Comparison of ENCODE assay signal across 29 cellular contexts in genomic region chr5:160646033-160646432, GRCh38.
"Had no signal": no experiment of that assay in that cellular context is flagged by ENCODE, and none has a peak within 500 bp of the region (broad histone marks: within the 10 kb centered on the region; RNA-seq: fewer than 3 reads in every experiment).

No MANE protein-coding gene starts in this region.

- H3K27me3 ChIP-seq: stomach, suprapubic skin, testis, thyroid gland, tibial artery, tibial nerve, transverse colon, upper lobe of left lung, upper lobe of right lung, uterus, vagina had no signal

- FAIRE-seq: urothelium cell line had no signal

- H3K36me3 ChIP-seq: stomach, suprapubic skin, thoracic aorta, thyroid gland, tibial artery, tibial nerve, transverse colon, upper lobe of left lung, upper lobe of right lung, uterus, vagina had no signal

- H3K4me1 Mint-ChIP-seq: stimulated activated effector memory CD8-positive, alpha-beta T cell treated with anti-CD3 and anti-CD28 coated beads, Interleukin-12 subunit alpha, Interleukin-12 subunit beta, amount 100 ng/mL, for 72 hours; stimulated activated memory B cell treated with anti-CD40 and anti-IgM and Interleukin-4, amounts not matched to agents 10 μg/mL and 1 μg/mL and 100 μg/mL, for 72 hours; stimulated activated naive B cell treated with anti-CD40 and anti-IgM and Interleukin-4, amounts not matched to agents 10 μg/mL and 1 μg/mL and 100 μg/mL, for 72 hours; stimulated activated naive CD8-positive, alpha-beta T cell treated with anti-CD3 and anti-CD28 coated beads, Interleukin-15, amount 100 ng/mL, for 72 hours had no signal

- H3K27ac ChIP-seq: stomach, suprapubic skin, testis, thoracic aorta, thyroid gland, tibial artery, tibial nerve, transverse colon, upper lobe of left lung, upper lobe of right lung, uterus, vagina had no signal

- H3K4me3 Mint-ChIP-seq: stimulated activated effector memory CD8-positive, alpha-beta T cell treated with anti-CD3 and anti-CD28 coated beads, Interleukin-12 subunit alpha, Interleukin-12 subunit beta, amount 100 ng/mL, for 72 hours; stimulated activated memory B cell treated with anti-CD40 and anti-IgM and Interleukin-4, amounts not matched to agents 10 μg/mL and 1 μg/mL and 100 μg/mL, for 72 hours; stimulated activated naive B cell treated with anti-CD40 and anti-IgM and Interleukin-4, amounts not matched to agents 10 μg/mL and 1 μg/mL and 100 μg/mL, for 72 hours; stimulated activated naive CD8-positive, alpha-beta T cell treated with anti-CD3 and anti-CD28 coated beads, Interleukin-15, amount 100 ng/mL, for 72 hours; stimulated activated naive CD8-positive, alpha-beta T cell treated with anti-CD3 and anti-CD28 coated beads, Interleukin-15, Interleukin-2, amounts not matched to agents 100 ng/mL and 50 ng/mL, for 24 hours; type B pancreatic cell had no signal

- H3K9me3 Mint-ChIP-seq: stimulated activated effector memory CD8-positive, alpha-beta T cell treated with anti-CD3 and anti-CD28 coated beads, Interleukin-12 subunit alpha, Interleukin-12 subunit beta, amount 100 ng/mL, for 72 hours; stimulated activated memory B cell treated with anti-CD40 and anti-IgM and Interleukin-4, amounts not matched to agents 10 μg/mL and 1 μg/mL and 100 μg/mL, for 72 hours; stimulated activated naive B cell treated with anti-CD40 and anti-IgM and Interleukin-4, amounts not matched to agents 10 μg/mL and 1 μg/mL and 100 μg/mL, for 72 hours; stimulated activated naive CD8-positive, alpha-beta T cell treated with anti-CD3 and anti-CD28 coated beads, Interleukin-15, amount 100 ng/mL, for 72 hours; stimulated activated naive CD8-positive, alpha-beta T cell treated with anti-CD3 and anti-CD28 coated beads, Interleukin-15, Interleukin-2, amounts not matched to agents 100 ng/mL and 50 ng/mL, for 24 hours; type B pancreatic cell had no signal

- H3K27ac Mint-ChIP-seq: stimulated activated effector memory CD8-positive, alpha-beta T cell treated with anti-CD3 and anti-CD28 coated beads, Interleukin-12 subunit alpha, Interleukin-12 subunit beta, amount 100 ng/mL, for 72 hours; stimulated activated memory B cell treated with anti-CD40 and anti-IgM and Interleukin-4, amounts not matched to agents 10 μg/mL and 1 μg/mL and 100 μg/mL, for 72 hours; stimulated activated naive B cell treated with anti-CD40 and anti-IgM and Interleukin-4, amounts not matched to agents 10 μg/mL and 1 μg/mL and 100 μg/mL, for 72 hours; stimulated activated naive CD8-positive, alpha-beta T cell treated with anti-CD3 and anti-CD28 coated beads, Interleukin-15, amount 100 ng/mL, for 72 hours; stimulated activated naive CD8-positive, alpha-beta T cell treated with anti-CD3 and anti-CD28 coated beads, Interleukin-15, Interleukin-2, amounts not matched to agents 100 ng/mL and 50 ng/mL, for 24 hours; type B pancreatic cell had no signal

- H3K4me3 ChIP-seq: stomach, suprapubic skin, testis, thoracic aorta, thyroid gland, tibial artery, tibial nerve, transverse colon, upper lobe of left lung, upper lobe of right lung, uterus, vagina had no signal

- H3K9me3 ChIP-seq: stomach, suprapubic skin, testis, thoracic aorta, thyroid gland, tibial artery, tibial nerve, transverse colon, upper lobe of left lung, upper lobe of right lung, uterus, vagina had no signal

- H3K27me3 Mint-ChIP-seq: type B pancreatic cell had no signal

- ATAC-seq: stimulated activated effector memory CD8-positive, alpha-beta T cell treated with anti-CD3 and anti-CD28 coated beads, Interleukin-12 subunit alpha, Interleukin-12 subunit beta, amount 100 ng/mL, for 72 hours; stimulated activated memory B cell treated with anti-CD40 and anti-IgM and Interleukin-4, amounts not matched to agents 10 μg/mL and 1 μg/mL and 100 μg/mL, for 72 hours; stimulated activated naive B cell treated with anti-CD40 and anti-IgM and Interleukin-4, amounts not matched to agents 10 μg/mL and 1 μg/mL and 100 μg/mL, for 72 hours; stimulated activated naive CD8-positive, alpha-beta T cell treated with anti-CD3 and anti-CD28 coated beads, Interleukin-15, amount 100 ng/mL, for 72 hours; stimulated activated naive CD8-positive, alpha-beta T cell treated with anti-CD3 and anti-CD28 coated beads, Interleukin-15, Interleukin-2, amounts not matched to agents 100 U/mL and 50 U/mL, for 24 hours; upper lobe of right lung had no signal

- H3K4me1 ChIP-seq: stomach, suprapubic skin, testis, tibial artery, tibial nerve, upper lobe of left lung, upper lobe of right lung, uterus, vagina had no signal

- DNase-seq: stimulated activated CD4-positive, alpha-beta T cell treated with anti-CD3 and anti-CD28 coated beads, Interleukin-2, amount 100 ng/mL, for 48 hours; stimulated activated CD4-positive, alpha-beta T cell treated with anti-CD3 and anti-CD28 coated beads, Interleukin-4, amount 100 ng/mL, for 1 hour; stimulated activated CD4-positive, alpha-beta T cell treated with anti-CD3 and anti-CD28 coated beads, Interleukin-4, amount 100 ng/mL, for 24 hours; stimulated activated CD4-positive, alpha-beta T cell treated with anti-CD3 and anti-CD28 coated beads, Interleukin-4, amount 100 ng/mL, for 4 hours; stimulated activated CD8-positive, alpha-beta memory T cell treated with anti-CD3 and anti-CD28 coated beads, Interleukin-4, amount 100 ng/mL, for 48 hours; stimulated activated naive B cell treated with anti-CD40 and anti-IgM and Interleukin-4, amounts not matched to agents 10 μg/mL and 1 μg/mL and 100 μg/mL, for 72 hours; stimulated activated naive CD4-positive, alpha-beta T cell; stimulated activated naive CD4-positive, alpha-beta T cell treated with Interleukin-2 at 50 U/mL for 16 hours; stimulated activated naive CD8-positive, alpha-beta T cell treated with anti-CD3 and anti-CD28 coated beads, Interleukin-15, amount 100 ng/mL, for 72 hours; stimulated activated naive CD8-positive, alpha-beta T cell treated with anti-CD3 and anti-CD28 coated beads, Interleukin-15, Interleukin-2, amounts not matched to agents 100 U/mL and 50 U/mL, for 24 hours; stomach; substantia nigra; testis; tibial artery; transverse colon; trophoblast cell; upper lobe of left lung; upper lobe of right lung; uterus had no signal

- H3K36me3 Mint-ChIP-seq: stimulated activated effector memory CD8-positive, alpha-beta T cell treated with anti-CD3 and anti-CD28 coated beads, Interleukin-12 subunit alpha, Interleukin-12 subunit beta, amount 100 ng/mL, for 72 hours; stimulated activated memory B cell treated with anti-CD40 and anti-IgM and Interleukin-4, amounts not matched to agents 10 μg/mL and 1 μg/mL and 100 μg/mL, for 72 hours; stimulated activated naive B cell treated with anti-CD40 and anti-IgM and Interleukin-4, amounts not matched to agents 10 μg/mL and 1 μg/mL and 100 μg/mL, for 72 hours; type B pancreatic cell had no signal
